8 cellular contexts compared by ENCODE assay signal in genomic region chr2:23926750-23927627, GRCh38. TPM values are rescaled to one million over a fixed set of nuclear protein-coding genes. Genes with fewer than 3 reads are reported as not detected.
DNase-seq lines count a peak whose midpoint lies in the region; ATAC-seq and TF ChIP-seq lines count a peak whose summit lies in the region.

ATAD2B (minus strand) TSS chr2:23927123; CDS start chr2:23926770, 353 bp downstream.

- H3K27me3 ChIP-seq in HUES48 (ENCODE audit: control insufficient read depth, insufficient read depth, low read length) (no peaks in the 10 kb centered on the region), NT2/D1 (ENCODE audit: insufficient read depth, insufficient read length) (no peaks in the 10 kb centered on the region), endodermal cell (ENCODE audit: control insufficient read depth, insufficient read depth, low read length, poor library complexity, severe bottlenecking) (no peaks in the 10 kb centered on the region)

- H3K9me3 ChIP-seq in HUES48 (ENCODE audit: control insufficient read depth, insufficient read depth, low read length) (no peaks in the 10 kb centered on the region), NT2/D1 (ENCODE audit: insufficient read depth, low read length) (no peaks in the 10 kb centered on the region), endodermal cell (ENCODE audit: control insufficient read depth, low read length) (no peaks in the 10 kb centered on the region)

- CTCF ChIA-PET in Calu3 (lab: Charles Lee), result interaction anchor here (0.6 to 1.8 kb wide), 16 partner anchors 13 to 218 kb away, joined by 3 to 15 read pairs (median 5); partner anchors contain the start of genes TP53I3, UBXN2A and WDCP

- peak within 1 kb of the TSS; percentile 99 for H3K4me3 Mint-ChIP-seq in Calu3 (ENCODE audit: low read depth, unreplicated experiment)
- peak within 1 kb of the TSS; percentile 96 for H3K4me3 Mint-ChIP-seq in endodermal cell
- H3K4me3 Mint-ChIP-seq in mesothelial cell of epicardium, result peak within 1 kb of the TSS; percentile 98

- H3K4me3 ChIP-seq in HUES48 (ENCODE audit: low read depth, low read length), result peak within 1 kb of the TSS; percentile 83
- peak within 1 kb of the TSS; percentile 89 for H3K4me3 ChIP-seq in NT2/D1 (ENCODE audit: insufficient read length, low read depth)
- peak within 1 kb of the TSS; percentile 95 for H3K4me3 ChIP-seq in endodermal cell (ENCODE audit: low read length)

- H3K9ac ChIP-seq in HUES48 (ENCODE audit: low read depth, low read length), result peak within 1 kb of the TSS; percentile 95
- H3K9ac ChIP-seq in NT2/D1 (ENCODE audit: insufficient read length, low read depth), result peak within 1 kb of the TSS; percentile 94
- H3K9ac ChIP-seq in endodermal cell (ENCODE audit: extremely low read depth, low read length, poor library complexity, severe bottlenecking), result peak within 1 kb of the TSS; percentile 95

- H3K36me3 ChIP-seq in HUES48 (ENCODE audit: control insufficient read depth, insufficient read depth, low read length) (peaks cover 4% of the 10 kb centered on the region; the same call in 1 of the 2 replicates), NT2/D1 (ENCODE audit: insufficient read depth, insufficient read length, low read length) (peaks cover 24% of the 10 kb centered on the region), endodermal cell (ENCODE audit: control insufficient read depth, insufficient read depth, low read length) (no peaks in the 10 kb centered on the region)

- H3K4me1 ChIP-seq in HUES48 (ENCODE audit: control insufficient read depth, insufficient read depth, low read length), result 0 out of 2 replicates have a peak, but pooled peaks cover 8% of the 10 kb centered on the region
- no peaks in the 10 kb centered on the region for H3K4me1 ChIP-seq in NT2/D1 (ENCODE audit: insufficient read depth, insufficient read length)
- H3K4me1 ChIP-seq in endodermal cell (ENCODE audit: control insufficient read depth, insufficient read depth, low read length), result no peaks in the 10 kb centered on the region

- H3K27me3 Mint-ChIP-seq in Calu3 (ENCODE audit: unreplicated experiment), result no peaks in the 10 kb centered on the region
- no peaks in the 10 kb centered on the region for H3K27me3 Mint-ChIP-seq in endodermal cell (ENCODE audit: insufficient read depth)
- no peaks in the 10 kb centered on the region for H3K27me3 Mint-ChIP-seq in mesothelial cell of epicardium (ENCODE audit: low read depth)

- ATAC-seq in GM21390 (IDR thresholded peaks at IDR 0.05; ENCODE audit: unreplicated experiment), result peak; percentile 74

- H3K9me3 Mint-ChIP-seq in Calu3 (ENCODE audit: low read depth, unreplicated experiment) (no peaks in the 10 kb centered on the region), endodermal cell (no peaks in the 10 kb centered on the region), mesothelial cell of epicardium (no peaks in the 10 kb centered on the region)

- DNase-seq in Calu3 (peak; percentile 98), NT2/D1 (ENCODE audit: low read depth, low spot score) (peak; percentile 96), endodermal cell (peak; percentile 98), mesothelial cell of epicardium (ENCODE audit: low spot score in 2 of 2, unreplicated experiment in 2 of 2) (peak; percentile 85 to 97)
- peak; percentile 74 for DNase-seq in activated CD8-positive, alpha-beta memory T cell treated with anti-CD3 and anti-CD28 coated beads, Interleukin-2, amount 50 U/mL, for 1 hour (ENCODE audit: extremely low read depth)
- peak; percentile 91 to 93 for DNase-seq in stimulated activated CD8-positive, alpha-beta memory T cell treated with anti-CD3 and anti-CD28 coated beads, Interleukin-15, amount 100 ng/mL, for 48 hours (ENCODE audit: low read depth in 2 of 2)

- H3K36me3 Mint-ChIP-seq in Calu3 (ENCODE audit: insufficient read depth, unreplicated experiment) (peaks cover 28% of the 10 kb centered on the region), endodermal cell (ENCODE audit: low read depth) (peaks cover 12% of the 10 kb centered on the region), mesothelial cell of epicardium (peaks cover 8% of the 10 kb centered on the region)

- intact Hi-C loops in Calu3 (cut with micrococcal nuclease; ENCODE audit: unreplicated experiment), result loop anchor here (5.0 kb wide), 1 partner anchor 150 kb away; the partner anchor contains the start of gene SF3B6

- TF ChIP-seq CTCF in Calu3 (IDR thresholded peaks at IDR 0.05; ENCODE audit: unreplicated experiment) (peak; percentile 80), endodermal cell (conservative IDR thresholded peaks at IDR 0.05) (peak; percentile 91), mesothelial cell of epicardium (IDR thresholded peaks at IDR 0.05; ENCODE audit: unreplicated experiment) (peak; percentile 72)

- WGBS in endodermal cell (ENCODE audit: insufficient coverage in 1 of 2, insufficient read length in 1 of 2), 2 experiments, result 0% methylated on average over 45 to 89 of the region's 89 CpGs

- H3K27ac ChIP-seq in HUES48 (ENCODE audit: low read depth, low read length) (peak within 1 kb of the TSS; percentile 98), endodermal cell (ENCODE audit: low read depth, low read length) (peak within 1 kb of the TSS; percentile 97)

- BruUV-seq in Calu3 (replicated peaks; lab: Mats Ljungman, UMichigan), result no TSS peak

- H3K4me1 Mint-ChIP-seq in Calu3 (ENCODE audit: low read depth, unreplicated experiment), result peaks cover 43% of the 10 kb centered on the region
- peaks cover 22% of the 10 kb centered on the region for H3K4me1 Mint-ChIP-seq in endodermal cell
- peaks cover 37% of the 10 kb centered on the region for H3K4me1 Mint-ChIP-seq in mesothelial cell of epicardium

- H3K27ac Mint-ChIP-seq in Calu3 (ENCODE audit: unreplicated experiment) (peak within 1 kb of the TSS; percentile 94), endodermal cell (peak within 1 kb of the TSS; percentile 99), mesothelial cell of epicardium (peak within 1 kb of the TSS; percentile 100)

RNA-seq across cellular contexts. Expression of gene ATAD2B, which starts in this region (rescaled TPM):
- 17.9 and 19.7 TPM in 2 replicates for total RNA-seq in Calu3 (2022)
- total RNA-seq in endodermal cell, result 10 to 100 TPM; 18.6 to 20.7 TPM
- 13.7 TPM for polyA plus RNA-seq in endodermal cell (2013, experiment 1 of 2)
- polyA plus RNA-seq in endodermal cell (2013, experiment 2 of 2), result 12.6 TPM
- total RNA-seq in mesothelial cell of epicardium, result 31.3 to 35.6 TPM (median 35.3 TPM) in 3 replicates

Comparison
In these comparisons a context has a peak if more than half of its experiments do, and no peak if none do; other contexts are left out.
1. Peak in every context shown above with its lines: DNase-seq, ATAC-seq, H3K4me3 ChIP-seq and H3K27ac ChIP-seq.